ENCODE assay signal across 7 cellular contexts in the genomic region with DNA sequence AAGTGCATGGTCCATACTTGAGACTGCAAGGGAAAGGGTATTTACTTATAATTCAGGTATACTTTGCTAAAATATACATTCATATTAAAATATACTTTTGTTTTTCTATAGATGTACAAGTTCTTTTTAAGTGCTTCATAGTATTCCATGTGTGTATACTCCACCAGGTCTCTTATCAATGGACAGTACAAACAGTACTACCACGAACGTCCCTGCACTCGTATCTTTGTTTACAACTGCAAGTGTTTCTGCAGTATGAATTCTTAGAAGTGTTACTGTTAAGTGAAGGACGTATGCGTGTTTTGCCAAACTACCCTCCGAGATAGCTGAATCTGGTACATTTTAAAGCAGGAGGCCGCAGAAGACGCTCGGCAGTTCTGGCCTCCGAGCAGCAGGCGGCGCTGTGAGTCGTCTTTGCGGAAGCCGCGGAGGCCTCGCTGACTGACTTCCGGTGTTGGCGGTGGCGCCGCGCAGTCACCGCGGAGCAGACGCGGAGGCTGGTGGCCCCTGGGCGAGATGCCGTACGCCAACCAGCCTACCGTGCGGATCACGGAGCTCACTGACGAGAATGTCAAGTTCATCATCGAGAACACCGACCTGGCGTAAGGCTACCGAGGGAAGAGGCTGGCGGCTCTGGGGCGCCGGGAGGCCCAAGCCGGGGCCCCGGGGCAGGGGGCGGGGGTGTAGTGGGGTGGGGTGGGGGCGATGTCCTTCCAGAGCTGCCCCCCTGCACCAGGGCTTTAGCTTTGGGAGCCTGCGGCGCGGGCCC. TPM values are rescaled to one million over a fixed set of nuclear protein-coding genes. Genes with fewer than 3 reads are reported as not detected.
A peak's percentile ranks its signal among the peaks of the same experiment; 100 is the strongest.
DNase-seq lines count a peak whose midpoint lies in the region; ATAC-seq and TF ChIP-seq lines count a peak whose summit lies in the region.

A gene (plus strand): TSS at position 471 of the 769 bp plus-strand sequence. CDS start 46 bp downstream, at position 517.

- H3K27ac ChIP-seq in sigmoid colon: peak within 1 kb of the TSS; percentile 87 to 92 (median 90)

- ATAC-seq in GM18498 (IDR thresholded peaks at IDR 0.05; ENCODE audit: unreplicated experiment): peak; percentile 94
- peak; percentile 84 for ATAC-seq in HG02870 (IDR thresholded peaks at IDR 0.05; ENCODE audit: unreplicated experiment)

- H3K4me3 ChIP-seq in sigmoid colon: peak within 1 kb of the TSS; percentile 93 to 99 (median 98)

- DNase-seq in NCI-H1694 treated with DMSO at 0.1 percent for 48 hours (lab: John Stamatoyannopoulos, UW): peak; percentile 52
- peak; percentile 68 for DNase-seq in T1000 (lab: John Stamatoyannopoulos, UW)
- DNase-seq in astrocyte of the hippocampus (ENCODE audit: low read depth, low spot score): peak; percentile 95
- peak in 49 of 51 donors; percentile 15 to 87 (median 70) for DNase-seq in hypothalamus (lab: John Stamatoyannopoulos, UW)
- peak; percentile 93 for DNase-seq in sigmoid colon

- intact Hi-C loops in sigmoid colon (cut with DNase I): loop anchor here (2.0 to 10.0 kb wide), 3 partner anchors 16 to 1172 kb away; a partner anchor contains a TSS

- 1 to 2% methylated on average over 47 of the region's 47 CpGs for WGBS in sigmoid colon, 2 donors

- H3K4me1 ChIP-seq in sigmoid colon: peaks cover 0 to 25% (median 21%) of the 10 kb centered on the region in 4 donors

- peak; percentile 86 to 95 (median 94) for TF ChIP-seq CTCF in sigmoid colon (IDR thresholded peaks at IDR 0.05)

- H3K27me3 ChIP-seq in sigmoid colon: no peaks in the 10 kb centered on the region

- no peak for TF ChIP-seq EP300 in sigmoid colon (IDR thresholded peaks at IDR 0.05)

- peak; percentile 88 to 94 for TF ChIP-seq POLR2A in sigmoid colon (IDR thresholded peaks at IDR 0.05)

- H3K36me3 ChIP-seq in sigmoid colon: peaks cover 10 to 76% (median 41%) of the 10 kb centered on the region in 4 donors

- H3K9me3 ChIP-seq in sigmoid colon: no peaks in the 10 kb centered on the region

RNA-seq across cellular contexts. Expression of the gene that starts here (rescaled TPM):
- 100 to 1,000 TPM in 2 of 4 donors, 10 to 100 TPM in 2; 60.7 to 141 (median 101) TPM for total RNA-seq in sigmoid colon
- 10 to 100 TPM; 52.3 to 77.7 (median 60.1) TPM for polyA plus RNA-seq in sigmoid colon

Comparison
In these comparisons a context has a peak if more than half of its experiments do, and no peak if none do; other contexts are left out.
1. Peak in every context shown above with its lines: DNase-seq, ATAC-seq, H3K4me3 ChIP-seq and H3K27ac ChIP-seq.